ENCODE assay signal across 1 cellular context in genomic region chr3:52534281-52535183, GRCh38.
TF ChIP-seq lines count a peak whose summit lies in the region.

No MANE protein-coding gene starts in this region.

TF ChIP-seq in SK-N-SH treated with all-trans-retinoic acid at 6 μM for 48 hours, 23 proteins besides CTCF, POLR2A, EP300 and RAD21 (continued from another document):
- TF ChIP-seq PATZ1 (CRISPR knock-in tag; IDR thresholded peaks at IDR 0.05; ENCODE audit: borderline replicate concordance) = no peak
- no peak for TF ChIP-seq ZNF565 (CRISPR knock-in tag; conservative IDR thresholded peaks at IDR 0.05; ENCODE audit: low read depth)
- TF ChIP-seq ISL1 (CRISPR knock-in tag; IDR thresholded peaks at IDR 0.05) = no peak
- no peak for TF ChIP-seq RARB (CRISPR knock-in tag; IDR thresholded peaks at IDR 0.05)
- no peak for TF ChIP-seq OSR1 (CRISPR knock-in tag; IDR thresholded peaks at IDR 0.05)
- no peak for TF ChIP-seq SNAI2 (CRISPR knock-in tag; IDR thresholded peaks at IDR 0.05)
